Comparison of ENCODE assay signal across 8 cellular contexts in genomic region chr7:158830211-158830723, GRCh38.
A peak's percentile ranks its signal among the peaks of the same experiment; 100 is the strongest.
DNase-seq lines count a peak whose midpoint lies in the region; ATAC-seq and TF ChIP-seq lines count a peak whose summit lies in the region.

No MANE protein-coding gene starts in this region.

- H3K27ac Mint-ChIP-seq in activated naive CD8-positive, alpha-beta T cell: peak overlapping the region; percentile 92
- peak overlapping the region; percentile 90 for H3K27ac Mint-ChIP-seq in stimulated activated memory B cell treated with anti-CD40 and anti-IgM and Interleukin-4, amounts not matched to agents 10 μg/mL and 1 μg/mL and 100 μg/mL, for 72 hours

- no peaks in the 10 kb centered on the region for H3K27me3 Mint-ChIP-seq in activated naive CD8-positive, alpha-beta T cell
- H3K27me3 Mint-ChIP-seq in stimulated activated memory B cell treated with anti-CD40 and anti-IgM and Interleukin-4, amounts not matched to agents 10 μg/mL and 1 μg/mL and 100 μg/mL, for 72 hours: no peaks in the 10 kb centered on the region

- no peaks in the 10 kb centered on the region for H3K36me3 ChIP-seq in iPS-15b (ENCODE audit: control insufficient read depth, insufficient read depth, low read length)

- H3K4me1 ChIP-seq in iPS-15b (ENCODE audit: control insufficient read depth, insufficient read depth, low read length): peaks cover 12% of the 10 kb centered on the region

- no peaks in the 10 kb centered on the region for H3K9me3 ChIP-seq in iPS-15b (ENCODE audit: control insufficient read depth, insufficient read depth, low read length)

- peaks cover 31% of the 10 kb centered on the region for H3K4me1 Mint-ChIP-seq in activated naive CD8-positive, alpha-beta T cell (ENCODE audit: low read depth)
- H3K4me1 Mint-ChIP-seq in stimulated activated memory B cell treated with anti-CD40 and anti-IgM and Interleukin-4, amounts not matched to agents 10 μg/mL and 1 μg/mL and 100 μg/mL, for 72 hours: peaks cover 27% of the 10 kb centered on the region

- H3K27me3 ChIP-seq in iPS-15b (ENCODE audit: control insufficient read depth, insufficient read depth, low read length): peaks cover 8% of the 10 kb centered on the region

- ATAC-seq in stimulated activated memory B cell treated with anti-CD40 and anti-IgM and Interleukin-4, amounts not matched to agents 10 μg/mL and 1 μg/mL and 100 μg/mL, for 72 hours: no peak
- no peak for ATAC-seq in HG03378 (IDR thresholded peaks at IDR 0.05; ENCODE audit: unreplicated experiment)
- ATAC-seq in GM21423 (IDR thresholded peaks at IDR 0.05; ENCODE audit: unreplicated experiment): no peak

- no peak for TF ChIP-seq CTCF in HFF-Myc (IDR thresholded peaks at IDR 0.05; ENCODE audit: low read depth, low read length, missing control alignments)

- H3K4me3 ChIP-seq in HFF-Myc (replicated peaks; ENCODE audit: low read depth, low read length) (peak overlapping the region; percentile 84), iPS-15b (ENCODE audit: low read depth, low read length) (peak overlapping the region; percentile 81)

- H3K36me3 Mint-ChIP-seq in activated naive CD8-positive, alpha-beta T cell: peaks cover 3% of the 10 kb centered on the region
- peaks cover 5% of the 10 kb centered on the region for H3K36me3 Mint-ChIP-seq in stimulated activated memory B cell treated with anti-CD40 and anti-IgM and Interleukin-4, amounts not matched to agents 10 μg/mL and 1 μg/mL and 100 μg/mL, for 72 hours

- DNase-seq in HFF-Myc (ENCODE audit: extremely low read depth, low read depth): no peak
- no peak for DNase-seq in medulla oblongata (ENCODE audit: extremely low spot score)
- DNase-seq in NOMO-1 treated with dmso at 0.1 percent for 144 hours (lab: John Stamatoyannopoulos, UW; ENCODE audit: unreplicated experiment): no peak

- H3K9me3 Mint-ChIP-seq in activated naive CD8-positive, alpha-beta T cell (ENCODE audit: low read depth): no peaks in the 10 kb centered on the region
- peaks cover under 1% of the 10 kb centered on the region for H3K9me3 Mint-ChIP-seq in stimulated activated memory B cell treated with anti-CD40 and anti-IgM and Interleukin-4, amounts not matched to agents 10 μg/mL and 1 μg/mL and 100 μg/mL, for 72 hours

- H3K4me3 Mint-ChIP-seq in activated naive CD8-positive, alpha-beta T cell: peak overlapping the region; percentile 86
- H3K4me3 Mint-ChIP-seq in stimulated activated memory B cell treated with anti-CD40 and anti-IgM and Interleukin-4, amounts not matched to agents 10 μg/mL and 1 μg/mL and 100 μg/mL, for 72 hours: peak overlapping the region; percentile 78

- H3K9ac ChIP-seq in iPS-15b (ENCODE audit: low read depth, low read length): peak overlapping the region; percentile 63
